19 cellular contexts compared by ENCODE assay signal in the genomic region with DNA sequence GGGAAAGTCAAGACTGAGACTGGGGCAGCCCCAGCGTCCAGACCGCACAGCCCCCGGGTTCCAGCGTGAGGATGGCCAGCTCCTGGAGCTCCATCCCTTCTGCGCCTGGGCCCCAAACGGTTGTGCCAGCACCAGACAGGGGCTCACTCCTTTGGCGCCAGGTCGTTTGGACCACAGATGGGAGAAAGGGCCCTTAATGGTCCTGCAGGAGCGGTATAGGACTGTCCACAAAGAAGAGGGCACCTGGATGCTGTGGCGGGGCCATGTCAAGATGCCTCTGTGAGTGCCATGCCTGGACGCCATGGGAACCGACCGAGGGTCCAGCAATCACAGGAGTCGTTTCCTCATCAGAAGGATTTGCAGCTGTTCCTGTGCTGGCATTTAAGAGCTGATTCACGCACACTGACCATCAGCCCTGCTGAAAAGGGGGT.
DNase-seq lines count a peak whose midpoint lies in the region; ATAC-seq and TF ChIP-seq lines count a peak whose summit lies in the region.
"Had no signal": no experiment of that assay in that cellular context is flagged by ENCODE, and none has a peak within 500 bp of the region (broad histone marks: within the 10 kb centered on the region; RNA-seq: fewer than 3 reads in every experiment).

No MANE protein-coding gene starts in this region.

- no peak overlapping the region for H3K4me3 ChIP-seq in colonic mucosa
- no peak overlapping the region for H3K4me3 ChIP-seq in GM23248
- H3K4me3 ChIP-seq: ascending aorta, ovary, right lobe of liver, uterus had no signal

- no peaks in the 10 kb centered on the region for H3K4me1 Mint-ChIP-seq in activated naive CD8-positive, alpha-beta T cell treated with anti-CD3 and anti-CD28 coated beads, Interleukin-2, amount 10 ng/mL, durations not matched to agents 7 days and 5 days
- H3K4me1 Mint-ChIP-seq in activated naive CD8-positive, alpha-beta T cell treated with anti-CD3 and anti-CD28 coated beads, Interleukin-2, amount 50 U/mL, for 24 hours: no peaks in the 10 kb centered on the region
- H3K4me1 Mint-ChIP-seq in type B pancreatic cell (ENCODE audit: unreplicated experiment): no peaks in the 10 kb centered on the region
- H3K4me1 Mint-ChIP-seq: activated naive CD4-positive, alpha-beta T cell treated with anti-CD3 and anti-CD28 coated beads, Interleukin-2, amount 50 U/mL, for 24 hours; T-cell had no signal

- DNase-seq in activated naive CD8-positive, alpha-beta T cell treated with anti-CD3 and anti-CD28 coated beads, Interleukin-2, amount 10 ng/mL, durations not matched to agents 7 days and 5 days: peak; percentile 12
- DNase-seq in activated naive CD8-positive, alpha-beta T cell treated with anti-CD3 and anti-CD28 coated beads, Interleukin-2, amount 50 U/mL, for 24 hours: no peak
- DNase-seq in colonic mucosa (peak; percentile 4), mucosa of gallbladder (ENCODE audit: low spot score) (peak; percentile 8), type B pancreatic cell (ENCODE audit: extremely low spot score, unreplicated experiment) (peak; percentile 61), GM23248 (no peak)
- DNase-seq: activated CD4-positive, alpha-beta T cell treated with anti-CD3 and anti-CD28 coated beads for 1 hour; central memory CD4-positive, alpha-beta T cell; mesenchymal stem cell; NK-92 treated with Interleukin-12 subunit alpha and Interleukin-12 subunit beta, amount 100 ng/mL, for 24 hours; SIG-M5 had no signal

- peaks cover 23% of the 10 kb centered on the region for H3K9me3 Mint-ChIP-seq in activated naive CD8-positive, alpha-beta T cell treated with anti-CD3 and anti-CD28 coated beads, Interleukin-2, amount 10 ng/mL, durations not matched to agents 7 days and 5 days
- H3K9me3 Mint-ChIP-seq in activated naive CD8-positive, alpha-beta T cell treated with anti-CD3 and anti-CD28 coated beads, Interleukin-2, amount 50 U/mL, for 24 hours: peaks cover 12% of the 10 kb centered on the region
- no peaks in the 10 kb centered on the region for H3K9me3 Mint-ChIP-seq in type B pancreatic cell
- H3K9me3 Mint-ChIP-seq: activated naive CD4-positive, alpha-beta T cell treated with anti-CD3 and anti-CD28 coated beads, Interleukin-2, amount 50 U/mL, for 24 hours had no signal

- no peak overlapping the region for H3K4me3 Mint-ChIP-seq in activated naive CD8-positive, alpha-beta T cell treated with anti-CD3 and anti-CD28 coated beads, Interleukin-2, amount 10 ng/mL, durations not matched to agents 7 days and 5 days
- H3K4me3 Mint-ChIP-seq in activated naive CD8-positive, alpha-beta T cell treated with anti-CD3 and anti-CD28 coated beads, Interleukin-2, amount 50 U/mL, for 24 hours: no peak overlapping the region
- H3K4me3 Mint-ChIP-seq in type B pancreatic cell: no peak overlapping the region
- H3K4me3 Mint-ChIP-seq: activated naive CD4-positive, alpha-beta T cell treated with anti-CD3 and anti-CD28 coated beads, Interleukin-2, amount 50 U/mL, for 24 hours; naive thymus-derived CD4-positive, alpha-beta T cell; T-cell had no signal

- H2AFZ ChIP-seq in GM23248: no peak overlapping the region

- H3K27ac Mint-ChIP-seq in activated naive CD8-positive, alpha-beta T cell treated with anti-CD3 and anti-CD28 coated beads, Interleukin-2, amount 10 ng/mL, durations not matched to agents 7 days and 5 days: no peak overlapping the region
- H3K27ac Mint-ChIP-seq in activated naive CD8-positive, alpha-beta T cell treated with anti-CD3 and anti-CD28 coated beads, Interleukin-2, amount 50 U/mL, for 24 hours: no peak overlapping the region
- no peak overlapping the region for H3K27ac Mint-ChIP-seq in type B pancreatic cell
- H3K27ac Mint-ChIP-seq: activated naive CD4-positive, alpha-beta T cell treated with anti-CD3 and anti-CD28 coated beads, Interleukin-2, amount 50 U/mL, for 24 hours; naive thymus-derived CD4-positive, alpha-beta T cell; T-cell had no signal

- no peaks in the 10 kb centered on the region for H3F3A ChIP-seq in GM23248 (ENCODE audit: insufficient read depth)

- 72 to 73% methylated on average over 15 of the region's 15 CpGs for WGBS in GM23248 (ENCODE audit: low coverage in 1 of 2, low lambda C conversion rate in 2 of 2, missing lambda C conversion rate in 2 of 2), 2 experiments

- no peak for ATAC-seq in activated naive CD8-positive, alpha-beta T cell treated with anti-CD3 and anti-CD28 coated beads, Interleukin-2, amount 10 ng/mL, durations not matched to agents 7 days and 5 days (ENCODE audit: low read depth)
- ATAC-seq in activated naive CD8-positive, alpha-beta T cell treated with anti-CD3 and anti-CD28 coated beads, Interleukin-2, amount 50 U/mL, for 24 hours: no peak
- no peak for ATAC-seq in HG03354 (IDR thresholded peaks at IDR 0.05; ENCODE audit: poor library complexity, severe bottlenecking, unreplicated experiment)
- ATAC-seq: naive thymus-derived CD4-positive, alpha-beta T cell; right lobe of liver; T-cell had no signal

- H3K79me2 ChIP-seq in GM23248 (ENCODE audit: insufficient read depth): no peaks in the 10 kb centered on the region

- no peaks in the 10 kb centered on the region for H3K36me3 ChIP-seq in colonic mucosa
- no peaks in the 10 kb centered on the region for H3K36me3 ChIP-seq in GM23248 (ENCODE audit: low read depth)
- H3K36me3 ChIP-seq: ascending aorta, ovary, right lobe of liver, uterus had no signal

- H3K9me3 ChIP-seq in colonic mucosa: no peaks in the 10 kb centered on the region
- H3K9me3 ChIP-seq in GM23248 (ENCODE audit: low read depth): no peaks in the 10 kb centered on the region
- H3K9me3 ChIP-seq: ascending aorta, ovary, right lobe of liver, uterus had no signal

- peaks cover 1% of the 10 kb centered on the region for H3K27me3 Mint-ChIP-seq in activated naive CD8-positive, alpha-beta T cell treated with anti-CD3 and anti-CD28 coated beads, Interleukin-2, amount 10 ng/mL, durations not matched to agents 7 days and 5 days
- H3K27me3 Mint-ChIP-seq in activated naive CD8-positive, alpha-beta T cell treated with anti-CD3 and anti-CD28 coated beads, Interleukin-2, amount 50 U/mL, for 24 hours: peaks cover 2% of the 10 kb centered on the region
- H3K27me3 Mint-ChIP-seq in type B pancreatic cell: peaks cover 27% of the 10 kb centered on the region
- H3K27me3 Mint-ChIP-seq: activated naive CD4-positive, alpha-beta T cell treated with anti-CD3 and anti-CD28 coated beads, Interleukin-2, amount 50 U/mL, for 24 hours had no signal

- H3K9me2 ChIP-seq in GM23248 (ENCODE audit: insufficient read depth): no peaks in the 10 kb centered on the region

- H3K36me3 Mint-ChIP-seq in activated naive CD8-positive, alpha-beta T cell treated with anti-CD3 and anti-CD28 coated beads, Interleukin-2, amount 10 ng/mL, durations not matched to agents 7 days and 5 days: peaks cover 8% of the 10 kb centered on the region
- peaks cover 2% of the 10 kb centered on the region for H3K36me3 Mint-ChIP-seq in activated naive CD8-positive, alpha-beta T cell treated with anti-CD3 and anti-CD28 coated beads, Interleukin-2, amount 50 U/mL, for 24 hours (ENCODE audit: low read depth)
- H3K36me3 Mint-ChIP-seq in type B pancreatic cell: no peaks in the 10 kb centered on the region
- H3K36me3 Mint-ChIP-seq: T-cell had no signal

- no peaks in the 10 kb centered on the region for H4K20me1 ChIP-seq in GM23248 (ENCODE audit: insufficient read depth)

- H3K4me2 ChIP-seq in GM23248 (ENCODE audit: unreplicated experiment): no peak overlapping the region

- TF ChIP-seq CTCF in colonic mucosa (IDR thresholded peaks at IDR 0.05) (no peak), type B pancreatic cell (conservative IDR thresholded peaks at IDR 0.05) (no peak)

- H3K27ac ChIP-seq in colonic mucosa: no peak overlapping the region
- no peak overlapping the region for H3K27ac ChIP-seq in GM23248
- H3K27ac ChIP-seq: ascending aorta, ovary, right lobe of liver, uterus had no signal

- in situ Hi-C loops in GM23248 (cut with MboI): no loop called here

- H3K9ac ChIP-seq in colonic mucosa (ENCODE audit: low read depth in 2 of 2, low read length in 2 of 2) (no peak overlapping the region), GM23248 (no peak overlapping the region)

- H3K27me3 ChIP-seq in colonic mucosa: no peaks in the 10 kb centered on the region
- no peaks in the 10 kb centered on the region for H3K27me3 ChIP-seq in GM23248 (replicated peaks; ENCODE audit: insufficient read depth)
- H3K27me3 ChIP-seq: ascending aorta, ovary, right lobe of liver, uterus had no signal

- intact Hi-C loops in colonic mucosa (cut with DNase I): no loop called here

- POLR2A ChIA-PET in activated naive CD8-positive, alpha-beta T cell treated with anti-CD3 and anti-CD28 coated beads, Interleukin-2, amount 10 ng/mL, durations not matched to agents 7 days and 5 days (lab: Charles Lee): no interaction called here

- H3K4me1 ChIP-seq in colonic mucosa (no peaks in the 10 kb centered on the region), GM23248 (ENCODE audit: insufficient read depth) (no peaks in the 10 kb centered on the region)
- H3K4me1 ChIP-seq: ascending aorta, right lobe of liver, uterus had no signal

Comparison
In these comparisons a context has a peak if more than half of its experiments do, and no peak if none do; other contexts are left out.
1. DNase-seq: peak in activated naive CD8-positive, alpha-beta T cell treated with anti-CD3 and anti-CD28 coated beads, Interleukin-2, amount 10 ng/mL, durations not matched to agents 7 days and 5 days (single experiment), colonic mucosa (single experiment), mucosa of gallbladder (single experiment) and type B pancreatic cell (single experiment); none in activated naive CD8-positive, alpha-beta T cell treated with anti-CD3 and anti-CD28 coated beads, Interleukin-2, amount 50 U/mL, for 24 hours (single experiment) and GM23248 (single experiment).